In genomic region chr20:41694796-41695195, GRCh38 we compare ENCODE assay signal across 13 cellular contexts.
A peak's percentile ranks its signal among the peaks of the same experiment; 100 is the strongest.
DNase-seq lines count a peak whose midpoint lies in the region; ATAC-seq and TF ChIP-seq lines count a peak whose summit lies in the region.
"Had no signal": no experiment of that assay in that cellular context is flagged by ENCODE, and none has a peak within 500 bp of the region (broad histone marks: within the 10 kb centered on the region; RNA-seq: fewer than 3 reads in every experiment).

No MANE protein-coding gene starts in this region.

- H3K27me3 ChIP-seq in HCT116 (ENCODE audit: insufficient read depth, low read length): no peaks in the 10 kb centered on the region
- no peaks in the 10 kb centered on the region for H3K27me3 ChIP-seq in naive thymus-derived CD4-positive, alpha-beta T cell (ENCODE audit: control insufficient read depth in 2 of 2, insufficient read depth in 2 of 2, low read length in 2 of 2)
- no peaks in the 10 kb centered on the region for H3K27me3 ChIP-seq in effector memory CD4-positive, alpha-beta T cell (replicated peaks; ENCODE audit: control insufficient read depth, insufficient read depth, low read length, poor library complexity, severe bottlenecking)

- peak overlapping the region; percentile 91 for H3K4me2 ChIP-seq in HCT116 (ENCODE audit: low read length)

- H3K27me3 Mint-ChIP-seq in T-helper 2 cell treated with Interferon-gamma antibody and Interleukin-4, amounts not matched to agents 5 μg/mL and 100 μg/mL, for 36 hours (ENCODE audit: low read depth): peaks cover 2% of the 10 kb centered on the region
- peaks cover 2% of the 10 kb centered on the region for H3K27me3 Mint-ChIP-seq in activated B cell treated with CpG ODN at 0.5 μM for 24 hours
- H3K27me3 Mint-ChIP-seq in naive thymus-derived CD4-positive, alpha-beta T cell: peaks cover 2 to 6% (median 5%) of the 10 kb centered on the region in 5 donors

- no peaks in the 10 kb centered on the region for H3K9me3 ChIP-seq in HCT116 (ENCODE audit: control insufficient read depth in 1 of 2, insufficient read depth in 1 of 2, low read depth in 1 of 2, low read length in 2 of 2)
- no peaks in the 10 kb centered on the region for H3K9me3 ChIP-seq in naive thymus-derived CD4-positive, alpha-beta T cell (ENCODE audit: control insufficient read depth in 2 of 3, low read length in 3 of 3)
- no peaks in the 10 kb centered on the region for H3K9me3 ChIP-seq in effector memory CD4-positive, alpha-beta T cell (ENCODE audit: control insufficient read depth, low read length)

- H3K27ac ChIP-seq in HCT116 (ENCODE audit: low read depth, low read length): no peak overlapping the region
- no peak overlapping the region for H3K27ac ChIP-seq in naive thymus-derived CD4-positive, alpha-beta T cell (ENCODE audit: low read depth, low read length)
- H3K27ac ChIP-seq in effector memory CD4-positive, alpha-beta T cell (ENCODE audit: insufficient read depth, low read length, poor library complexity, severe bottlenecking): no peak overlapping the region

- H3K4me1 ChIP-seq in HCT116 (ENCODE audit: control insufficient read depth in 1 of 2, insufficient read depth in 2 of 2, low read length in 2 of 2): peaks cover 5 to 13% of the 10 kb centered on the region in 2 experiments; a peak in 3 of 4 replicates
- H3K4me1 ChIP-seq in naive thymus-derived CD4-positive, alpha-beta T cell (ENCODE audit: control insufficient read depth in 2 of 2, insufficient read depth in 2 of 2, low read length in 2 of 2): no peaks in the 10 kb centered on the region
- peaks cover 3% of the 10 kb centered on the region for H3K4me1 ChIP-seq in effector memory CD4-positive, alpha-beta T cell (ENCODE audit: control insufficient read depth, insufficient read depth, low read length, poor library complexity, severe bottlenecking)

- no peak overlapping the region for H3K9ac ChIP-seq in HCT116 (ENCODE audit: low read length)

- H3K9me3 Mint-ChIP-seq in T-helper 2 cell treated with Interferon-gamma antibody and Interleukin-4, amounts not matched to agents 5 μg/mL and 100 μg/mL, for 36 hours: no peaks in the 10 kb centered on the region
- no peaks in the 10 kb centered on the region for H3K9me3 Mint-ChIP-seq in activated B cell treated with CpG ODN at 0.5 μM for 24 hours
- H3K9me3 Mint-ChIP-seq in naive thymus-derived CD4-positive, alpha-beta T cell: peaks cover 0 to 8% (median 0%) of the 10 kb centered on the region in 11 donors
- H3K9me3 Mint-ChIP-seq: type B pancreatic cell had no signal

- POLR2A ChIA-PET in HCT116 (lab: Charles Lee) (no interaction called here), activated B cell treated with CpG ODN at 0.5 μM for 24 hours (lab: Charles Lee) (no interaction called here)
- POLR2A ChIA-PET in naive thymus-derived CD4-positive, alpha-beta T cell (lab: Charles Lee): interaction anchor here (0.6 to 3.7 kb wide), 2 partner anchors 76 to 1926 kb away, joined by 3 to 60 read pairs; partner anchors contain the start of gene CHD6

- no peak for DNase-seq in T-helper 2 cell treated with Interferon-gamma antibody and Interleukin-4, amounts not matched to agents 5 μg/mL and 100 μg/mL, for 36 hours (ENCODE audit: low spot score)
- DNase-seq in T-helper 2 cell: no peak
- DNase-seq in HCT116 (ENCODE audit: low read depth, low spot score): no peak
- DNase-seq in activated B cell treated with CpG ODN at 0.5 μM for 24 hours: no peak
- DNase-seq in naive thymus-derived CD4-positive, alpha-beta T cell: no peak
- DNase-seq in effector memory CD4-positive, alpha-beta T cell: no peak
- DNase-seq: ACHN, mammary epithelial cell, NCI-H510A had no signal

- TF ChIP-seq POLR2A in HCT116 (IDR thresholded peaks at IDR 0.05; ENCODE audit: borderline replicate concordance, extremely low read depth, insufficient read depth, insufficient read length): no peak

- H3K36me3 ChIP-seq in HCT116 (ENCODE audit: control insufficient read depth in 1 of 2, insufficient read depth in 2 of 2, low read length in 2 of 2): no peaks in the 10 kb centered on the region
- H3K36me3 ChIP-seq in naive thymus-derived CD4-positive, alpha-beta T cell (ENCODE audit: control insufficient read depth in 2 of 3, insufficient read depth in 3 of 3, low read length in 3 of 3): no peaks in the 10 kb centered on the region
- H3K36me3 ChIP-seq in effector memory CD4-positive, alpha-beta T cell (ENCODE audit: control insufficient read depth, insufficient read depth, low read length): no peaks in the 10 kb centered on the region

- intact Hi-C loops in HCT116 (cut with micrococcal nuclease) (loop anchor here (5.0 kb wide), 1 partner anchor 1713 kb away; no protein-coding TSS in a partner anchor), activated B cell treated with CpG ODN at 0.5 μM for 24 hours (cut with micrococcal nuclease) (loop anchor here (10.0 kb wide), 1 partner anchor 380 kb away; the partner anchor contains the start of gene ZHX3)
- intact Hi-C loops in naive thymus-derived CD4-positive, alpha-beta T cell (cut with micrococcal nuclease): loop anchor here (5.0 to 10.0 kb wide), 7 partner anchors 210 to 1898 kb away; partner anchors contain the start of genes IFT52 (in 1 of the 2), PLCG1 (in 1 of the 2) and PTPRT (in 1 of the 2)

- H3K4me3 ChIP-seq in HCT116 (replicated peaks in 1 of 2; ENCODE audit: low read depth in 1 of 2, low read length in 2 of 2): peak overlapping the region; percentile 66 to 80
- H3K4me3 ChIP-seq in naive thymus-derived CD4-positive, alpha-beta T cell (ENCODE audit: low read length): no peak overlapping the region
- H3K4me3 ChIP-seq in effector memory CD4-positive, alpha-beta T cell (ENCODE audit: insufficient read depth, low read depth, low read length, poor library complexity, severe bottlenecking): no peak overlapping the region

- no peaks in the 10 kb centered on the region for H3K79me2 ChIP-seq in HCT116 (ENCODE audit: insufficient read depth, low read length)

- H3K27ac Mint-ChIP-seq in T-helper 2 cell treated with Interferon-gamma antibody and Interleukin-4, amounts not matched to agents 5 μg/mL and 100 μg/mL, for 36 hours: no peak overlapping the region
- H3K27ac Mint-ChIP-seq in activated B cell treated with CpG ODN at 0.5 μM for 24 hours: peak overlapping the region; percentile 42
- peak overlapping the region in 8 of 9 donors; percentile 4 to 96 (median 72) for H3K27ac Mint-ChIP-seq in naive thymus-derived CD4-positive, alpha-beta T cell
- H3K27ac Mint-ChIP-seq: type B pancreatic cell had no signal

- H3K9me2 ChIP-seq in HCT116 (ENCODE audit: insufficient read depth): no peaks in the 10 kb centered on the region

- peak overlapping the region; percentile 65 for H3K4me3 Mint-ChIP-seq in T-helper 2 cell treated with Interferon-gamma antibody and Interleukin-4, amounts not matched to agents 5 μg/mL and 100 μg/mL, for 36 hours
- no peak overlapping the region for H3K4me3 Mint-ChIP-seq in activated B cell treated with CpG ODN at 0.5 μM for 24 hours
- peak overlapping the region in 5 of 10 donors; percentile 70 to 94 (median 87) for H3K4me3 Mint-ChIP-seq in naive thymus-derived CD4-positive, alpha-beta T cell

- ATAC-seq in HCT116 (no peak), activated B cell treated with CpG ODN at 0.5 μM for 24 hours (ENCODE audit: low read depth) (no peak), HG03196 (IDR thresholded peaks at IDR 0.05; ENCODE audit: unreplicated experiment) (no peak), GM21367 (IDR thresholded peaks at IDR 0.05; ENCODE audit: unreplicated experiment) (no peak)
- no peak for ATAC-seq in naive thymus-derived CD4-positive, alpha-beta T cell
- ATAC-seq: Right ventricle myocardium inferior had no signal

- peaks cover 1% of the 10 kb centered on the region for H3K36me3 Mint-ChIP-seq in T-helper 2 cell treated with Interferon-gamma antibody and Interleukin-4, amounts not matched to agents 5 μg/mL and 100 μg/mL, for 36 hours (ENCODE audit: low read depth)
- peaks cover 10% of the 10 kb centered on the region for H3K36me3 Mint-ChIP-seq in activated B cell treated with CpG ODN at 0.5 μM for 24 hours (ENCODE audit: low read depth)
- no peaks in the 10 kb centered on the region for H3K36me3 Mint-ChIP-seq in naive thymus-derived CD4-positive, alpha-beta T cell
- H3K36me3 Mint-ChIP-seq: type B pancreatic cell had no signal

- no peak for TF ChIP-seq RAD21 in HCT116 (IDR thresholded peaks at IDR 0.05; ENCODE audit: low read depth)

- TF ChIP-seq CTCF in HCT116 (IDR thresholded peaks at IDR 0.05 in 2 of 3, conservative IDR thresholded peaks at IDR 0.05 in 1 of 3; ENCODE audit: borderline replicate concordance in 1 of 3, insufficient read depth in 1 of 3, low read depth in 2 of 3, low read length in 2 of 3) (no peak), activated B cell treated with CpG ODN at 0.5 μM for 24 hours (IDR thresholded peaks at IDR 0.05) (no peak)

- RAD21 ChIA-PET in HCT116 (lab: Charles Lee; ENCODE audit: low non-redundant PET in 1 of 2, low total read pairs in 2 of 2, uncharacterized antibody in 2 of 2, unreplicated experiment in 2 of 2): no interaction called here

- no TSS peak for BruUV-seq in HCT116 (replicated peaks; lab: Mats Ljungman, UMichigan)

- CTCF ChIA-PET in HCT116 (lab: Charles Lee) (interaction anchor here (0.9 to 1.3 kb wide), 2 partner anchors 44 to 77 kb away, joined by 3 read pairs; partner anchors contain the start of gene CHD6), activated B cell treated with CpG ODN at 0.5 μM for 24 hours (lab: Charles Lee) (no interaction called here)
- CTCF ChIA-PET in naive thymus-derived CD4-positive, alpha-beta T cell (lab: Charles Lee): interaction anchor here (0.6 kb wide), 1 partner anchor 9 kb away, joined by 3 read pairs; no protein-coding TSS in a partner anchor

- H3K4me1 Mint-ChIP-seq in T-helper 2 cell treated with Interferon-gamma antibody and Interleukin-4, amounts not matched to agents 5 μg/mL and 100 μg/mL, for 36 hours (ENCODE audit: low read depth): peaks cover 17% of the 10 kb centered on the region
- peaks cover 17% of the 10 kb centered on the region for H3K4me1 Mint-ChIP-seq in activated B cell treated with CpG ODN at 0.5 μM for 24 hours
- peaks cover 6 to 24% (median 20%) of the 10 kb centered on the region in 7 donors for H3K4me1 Mint-ChIP-seq in naive thymus-derived CD4-positive, alpha-beta T cell

- H4K20me1 ChIP-seq in HCT116 (ENCODE audit: insufficient read depth): no peaks in the 10 kb centered on the region

- peak overlapping the region; percentile 0 for H2AFZ ChIP-seq in HCT116 (ENCODE audit: low read depth, low read length, poor library complexity, severe bottlenecking)

TF ChIP-seq in HCT116, 20 proteins besides CTCF, POLR2A, EP300 and RAD21 (continues in another document):
- no peak for TF ChIP-seq SIN3A (IDR thresholded peaks at IDR 0.05; ENCODE audit: low read depth)
- TF ChIP-seq POLR2AphosphoS5 (IDR thresholded peaks at IDR 0.05; ENCODE audit: low read depth, low read length): no peak
- TF ChIP-seq ATF3 (IDR thresholded peaks at IDR 0.05): no peak
- no peak for TF ChIP-seq ZFX (IDR thresholded peaks at IDR 0.05)
- TF ChIP-seq SP1 (IDR thresholded peaks at IDR 0.05; ENCODE audit: low read depth): no peak

Comparison
In these comparisons a context has a peak if more than half of its experiments do, and no peak if none do; other contexts are left out.
1. H3K4me3 ChIP-seq: peak in HCT116 (2 of 2); none in naive thymus-derived CD4-positive, alpha-beta T cell (single experiment) and effector memory CD4-positive, alpha-beta T cell (single experiment).